In the genomic region with DNA sequence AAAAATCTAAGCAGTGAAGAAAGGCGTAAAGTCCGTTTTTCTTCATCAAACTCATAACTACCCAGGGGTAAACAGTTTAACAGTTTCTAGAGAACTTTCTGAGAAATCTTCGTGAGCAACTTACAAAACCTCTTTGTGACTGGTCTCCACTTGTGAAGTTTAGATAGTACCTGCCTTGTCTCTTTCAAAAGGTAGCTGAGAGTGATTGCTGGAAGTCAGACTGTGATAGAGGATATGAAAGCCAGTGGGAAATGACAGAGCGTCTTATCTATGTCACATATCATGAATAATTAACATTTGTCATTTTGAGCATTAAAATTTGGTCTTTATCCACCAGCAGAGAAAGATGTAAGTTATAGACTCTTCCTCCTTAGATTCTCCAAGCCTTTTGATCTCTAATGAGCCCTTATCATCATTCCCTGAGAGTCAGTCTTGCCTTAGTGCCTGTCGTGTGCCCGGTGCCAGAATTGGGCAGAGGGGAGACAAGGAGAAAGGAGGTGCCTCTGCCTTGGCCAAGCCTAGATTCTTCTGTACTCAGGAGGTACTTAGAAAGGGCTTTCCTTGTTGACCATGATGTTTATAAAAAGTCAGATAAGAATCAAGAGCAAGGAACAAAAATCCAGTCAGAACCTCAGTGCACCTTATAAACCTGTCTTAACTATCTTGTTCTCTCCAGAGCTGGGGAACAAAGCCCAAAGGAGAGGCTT, we compare ENCODE assay signal across 21 cellular contexts.
"Had no signal": no experiment of that assay in that cellular context is flagged by ENCODE, and none has a peak within 500 bp of the region (broad histone marks: within the 10 kb centered on the region; RNA-seq: fewer than 3 reads in every experiment).

No MANE protein-coding gene starts in this region.

- H3K27me3 Mint-ChIP-seq: activated CD4-positive, alpha-beta T cell treated with anti-CD3 and anti-CD28 coated beads, Interleukin-2, amount 10 ng/mL, durations not matched to agents 24 days and 14 days; activated naive CD4-positive, alpha-beta T cell treated with anti-CD3 and anti-CD28 coated beads, Interleukin-2, amount 50 U/mL, for 24 hours; central memory CD8-positive, alpha-beta T cell; stimulated activated naive CD8-positive, alpha-beta T cell treated with anti-CD3 and anti-CD28 coated beads, Interleukin-15, Interleukin-2, amounts not matched to agents 100 ng/mL and 50 ng/mL, for 24 hours had no signal

- H3K27ac Mint-ChIP-seq: activated CD4-positive, alpha-beta T cell treated with anti-CD3 and anti-CD28 coated beads, Interleukin-2, amount 10 ng/mL, durations not matched to agents 24 days and 14 days; activated naive CD4-positive, alpha-beta T cell treated with anti-CD3 and anti-CD28 coated beads, Interleukin-2, amount 50 U/mL, for 24 hours; endodermal cell; nephron progenitor cell; progenitor cell of endocrine pancreas; stimulated activated naive CD8-positive, alpha-beta T cell treated with anti-CD3 and anti-CD28 coated beads, Interleukin-15, Interleukin-2, amounts not matched to agents 100 ng/mL and 50 ng/mL, for 24 hours; WTC11 had no signal

- H3K4me3 Mint-ChIP-seq: activated CD4-positive, alpha-beta T cell treated with anti-CD3 and anti-CD28 coated beads, Interleukin-2, amount 10 ng/mL, durations not matched to agents 24 days and 14 days; activated naive CD4-positive, alpha-beta T cell treated with anti-CD3 and anti-CD28 coated beads, Interleukin-2, amount 50 U/mL, for 24 hours; central memory CD8-positive, alpha-beta T cell; endodermal cell; nephron progenitor cell; stimulated activated naive CD8-positive, alpha-beta T cell treated with anti-CD3 and anti-CD28 coated beads, Interleukin-15, Interleukin-2, amounts not matched to agents 100 ng/mL and 50 ng/mL, for 24 hours; WTC11 had no signal

- ATAC-seq: left colon had no signal

- H3K27ac ChIP-seq: ascending aorta, colonic mucosa, epithelial cell of prostate, transverse colon had no signal

- H3K36me3 ChIP-seq: colonic mucosa had no signal

- H3K9me3 Mint-ChIP-seq: activated naive CD4-positive, alpha-beta T cell treated with anti-CD3 and anti-CD28 coated beads, Interleukin-2, amount 50 U/mL, for 24 hours; central memory CD8-positive, alpha-beta T cell had no signal

- DNase-seq: activated CD4-positive, alpha-beta T cell treated with anti-CD3 and anti-CD28 coated beads, Interleukin-2, amount 10 ng/mL, durations not matched to agents 24 days and 14 days; activated gamma-delta T cell; activated T-cell treated with anti-CD3 and anti-CD28 coated beads, Interleukin-2, amount 50 U/mL, for 1 hour; colonic mucosa; endodermal cell; foreskin fibroblast; hippocampal formation; left colon; mammary epithelial cell; nephron progenitor cell; occipital lobe; stimulated activated CD4-positive, alpha-beta T cell treated with anti-CD3 and anti-CD28 coated beads, Interleukin-2, amount 100 ng/mL, for 24 hours; SW 1271; transverse colon had no signal

- H3K4me1 ChIP-seq: colonic mucosa, transverse colon had no signal

- H3K4me1 Mint-ChIP-seq: activated naive CD4-positive, alpha-beta T cell treated with anti-CD3 and anti-CD28 coated beads, Interleukin-2, amount 50 U/mL, for 24 hours; central memory CD8-positive, alpha-beta T cell; endodermal cell had no signal

- H3K4me3 ChIP-seq: ascending aorta, colonic mucosa, transverse colon had no signal

- H3K9me3 ChIP-seq: ascending aorta, colonic mucosa, transverse colon had no signal

- H3K27me3 ChIP-seq: ascending aorta, colonic mucosa, transverse colon had no signal
